26 cellular contexts compared by ENCODE assay signal in genomic region chr21:42287193-42288083, GRCh38. TPM values are rescaled to one million over a fixed set of nuclear protein-coding genes. Genes with fewer than 3 reads are reported as not detected.
DNase-seq lines count a peak whose midpoint lies in the region; ATAC-seq, FAIRE-seq and TF ChIP-seq lines count a peak whose summit lies in the region.
"Had no signal": no experiment of that assay in that cellular context is flagged by ENCODE, and none has a peak within 500 bp of the region (broad histone marks: within the 10 kb centered on the region; RNA-seq: fewer than 3 reads in every experiment).

No MANE protein-coding gene starts in this region.

- no peak overlapping the region for H3K4me3 ChIP-seq in astrocyte of the cerebellum (ENCODE audit: low read depth, low read length)
- H3K4me3 ChIP-seq in H1 (ENCODE audit: extremely low read depth in 1 of 4, insufficient read depth in 2 of 4, low read depth in 3 of 4, low read length in 4 of 4) = no peak overlapping the region
- H3K4me3 ChIP-seq: GM23248, SK-N-MC had no signal

- TF ChIP-seq POLR2A in H1 (IDR thresholded peaks at IDR 0.05; ENCODE audit: control extremely low read depth in 1 of 2, low read depth in 2 of 2, low read length in 2 of 2) = no peak

- no peaks in the 10 kb centered on the region for H3K27me3 Mint-ChIP-seq in activated CD8-positive, alpha-beta T cell treated with anti-CD3 and anti-CD28 coated beads, Interleukin-2, amount 10 ng/mL, durations not matched to agents 7 days and 5 days (ENCODE audit: low read depth)
- no peaks in the 10 kb centered on the region for H3K27me3 Mint-ChIP-seq in activated CD8-positive, alpha-beta T cell treated with anti-CD3 and anti-CD28 coated beads for 36 hours

- H2AFZ ChIP-seq in H1 (ENCODE audit: low read length) = no peak overlapping the region
- H2AFZ ChIP-seq: GM23248 had no signal

- peaks cover 0 to 1% of the 10 kb centered on the region in 2 experiments for H4K20me1 ChIP-seq in H1 (replicated peaks in 1 of 2; ENCODE audit: control insufficient read depth in 1 of 2, insufficient read depth in 2 of 2, low read length in 2 of 2)

- FAIRE-seq in H1 (lab: Jason Lieb, UNC) = no peak
- FAIRE-seq: HepG2 had no signal

- 92% methylated on average over 30 of the region's 36 CpGs; no CpG with 5 or more reads in 1 of the 2 experiments for WGBS in H1 (ENCODE audit: extremely low coverage in 1 of 2, insufficient coverage in 1 of 2, insufficient read length in 1 of 2, insufficient replicate concordance in 2 of 2, low coverage in 1 of 2, low lambda C conversion rate in 2 of 2, missing lambda C conversion rate in 1 of 2), 2 experiments

- no peaks in the 10 kb centered on the region; a peak in 1 of 7 replicates for H3K4me1 ChIP-seq in H1 (replicated peaks in 1 of 4; ENCODE audit: control insufficient read depth in 3 of 4, insufficient read depth in 4 of 4, low read length in 3 of 4)

- DNase-seq in activated CD8-positive, alpha-beta T cell treated with anti-CD3 and anti-CD28 coated beads, Interleukin-2, amount 10 ng/mL, durations not matched to agents 7 days and 5 days = no peak
- no peak for DNase-seq in activated CD8-positive, alpha-beta T cell treated with anti-CD3 and anti-CD28 coated beads for 36 hours
- peak; percentile 32 for DNase-seq in G401 (ENCODE audit: low spot score)
- DNase-seq in astrocyte of the cerebellum (ENCODE audit: low read depth) = peak; percentile 11
- no peak for DNase-seq in H1 (ENCODE audit: low read depth in 1 of 2, low spot score in 2 of 2)
- DNase-seq in UCSD-AML1 (lab: John Stamatoyannopoulos, UW; ENCODE audit: unreplicated experiment) = no peak
- DNase-seq in middle frontal gyrus (ENCODE audit: extremely low spot score, low spot score) = no peak
- DNase-seq in ureter (ENCODE audit: low spot score) = no peak
- DNase-seq: AML-193, DMS53, HCEC 1CT, KBM-7, NCI-H1092 treated with DMSO at 0.1 percent for 48 hours, NCI-H146, NCI-H2029, NCI-H2227 treated with DMSO at 0.1 percent for 48 hours, NCI-H524, NCI-H774, OCI-M1 had no signal

- no peak overlapping the region for H3K4me3 Mint-ChIP-seq in activated CD8-positive, alpha-beta T cell treated with anti-CD3 and anti-CD28 coated beads, Interleukin-2, amount 10 ng/mL, durations not matched to agents 7 days and 5 days
- H3K4me3 Mint-ChIP-seq in activated CD8-positive, alpha-beta T cell treated with anti-CD3 and anti-CD28 coated beads for 36 hours = no peak overlapping the region
- H3K4me3 Mint-ChIP-seq: CD14-positive monocyte had no signal

- CTCF ChIA-PET in activated CD8-positive, alpha-beta T cell treated with anti-CD3 and anti-CD28 coated beads, Interleukin-2, amount 10 ng/mL, durations not matched to agents 7 days and 5 days (lab: Charles Lee) = interaction anchor here (1.2 kb wide), 1 partner anchor 123 kb away, joined by 3 read pairs; no protein-coding TSS in a partner anchor
- CTCF ChIA-PET in activated CD8-positive, alpha-beta T cell treated with anti-CD3 and anti-CD28 coated beads for 36 hours (lab: Charles Lee) = interaction anchor here (0.7 kb wide), 1 partner anchor 142 kb away, joined by 3 read pairs; no protein-coding TSS in a partner anchor
- CTCF ChIA-PET in H1 (lab: Charles Lee; ENCODE audit: partially characterized antibody) = no interaction called here

- POLR2A ChIA-PET in activated CD8-positive, alpha-beta T cell treated with anti-CD3 and anti-CD28 coated beads, Interleukin-2, amount 10 ng/mL, durations not matched to agents 7 days and 5 days (lab: Charles Lee) = no interaction called here
- POLR2A ChIA-PET in activated CD8-positive, alpha-beta T cell treated with anti-CD3 and anti-CD28 coated beads for 36 hours (lab: Charles Lee) = no interaction called here
- POLR2A ChIA-PET in H1 (lab: Charles Lee; ENCODE audit: partially characterized antibody) = interaction anchor here (0.7 to 1.6 kb wide), 2 partner anchors 9 to 19 kb away, joined by 3 to 4 read pairs; no protein-coding TSS in a partner anchor

- H2AK5ac ChIP-seq in H1 (ENCODE audit: low read depth, low read length) = no peak overlapping the region; the same call in 1 of the 2 replicates

- H3K27ac Mint-ChIP-seq in activated CD8-positive, alpha-beta T cell treated with anti-CD3 and anti-CD28 coated beads, Interleukin-2, amount 10 ng/mL, durations not matched to agents 7 days and 5 days = peak overlapping the region; percentile 20
- H3K27ac Mint-ChIP-seq in activated CD8-positive, alpha-beta T cell treated with anti-CD3 and anti-CD28 coated beads for 36 hours = no peak overlapping the region

- H4K8ac ChIP-seq in H1 (ENCODE audit: extremely low read depth, insufficient read depth, low read length) = no peak overlapping the region; the same call in 1 of the 2 replicates

- H4K91ac ChIP-seq in H1 (replicated peaks; ENCODE audit: insufficient read length, low read length) = no peak overlapping the region

- no peak overlapping the region for H3K18ac ChIP-seq in H1 (ENCODE audit: extremely low read depth, low read length)

- TF ChIP-seq RAD21 in H1 (IDR thresholded peaks at IDR 0.05 in 1 of 2, conservative IDR thresholded peaks at IDR 0.05 in 1 of 2; ENCODE audit: low read depth in 2 of 2, low read length in 2 of 2) = no peak

- H2BK20ac ChIP-seq in H1 (ENCODE audit: low read length) = no peak overlapping the region

- peaks cover 0 to 5% of the 10 kb centered on the region in 2 experiments; a peak in 2 of 4 replicates for H3K9me3 ChIP-seq in H1 (ENCODE audit: insufficient read depth in 2 of 2, low read depth in 1 of 2, low read length in 1 of 2)

- H3K4me1 Mint-ChIP-seq in activated CD8-positive, alpha-beta T cell treated with anti-CD3 and anti-CD28 coated beads, Interleukin-2, amount 10 ng/mL, durations not matched to agents 7 days and 5 days (ENCODE audit: low read depth) = peaks cover 16% of the 10 kb centered on the region
- H3K4me1 Mint-ChIP-seq in activated CD8-positive, alpha-beta T cell treated with anti-CD3 and anti-CD28 coated beads for 36 hours (ENCODE audit: low read depth) = peaks cover 8% of the 10 kb centered on the region

- H2BK15ac ChIP-seq in H1 (ENCODE audit: low read length) = no peak overlapping the region

- ATAC-seq in activated CD8-positive, alpha-beta T cell treated with anti-CD3 and anti-CD28 coated beads, Interleukin-2, amount 10 ng/mL, durations not matched to agents 7 days and 5 days = no peak
- ATAC-seq in activated CD8-positive, alpha-beta T cell treated with anti-CD3 and anti-CD28 coated beads for 36 hours = no peak
- ATAC-seq: HepG2, Right ventricle myocardium inferior had no signal

- H3K23ac ChIP-seq in H1 (ENCODE audit: insufficient read length) = no peak overlapping the region

- no peak overlapping the region for H2BK5ac ChIP-seq in H1 (ENCODE audit: low read depth, low read length)

- no peak overlapping the region for H3K56ac ChIP-seq in H1 (replicated peaks; ENCODE audit: insufficient read length, low read depth, low read length)

- H3K4me2 ChIP-seq in H1 (ENCODE audit: insufficient read depth in 1 of 2, low read depth in 2 of 2, low read length in 2 of 2) = no peak overlapping the region

- H2BK120ac ChIP-seq in H1 (replicated peaks; ENCODE audit: low read depth, low read length) = no peak overlapping the region

- H3K27me3 ChIP-seq in H1 (replicated peaks in 1 of 4; ENCODE audit: control insufficient read depth in 3 of 4, extremely low read depth in 1 of 4, insufficient read depth in 3 of 4, low read length in 3 of 4) = no peaks in the 10 kb centered on the region; a peak in 1 of 7 replicates

- TF ChIP-seq EP300 in H1 (IDR thresholded peaks at IDR 0.05; ENCODE audit: borderline replicate concordance in 1 of 2, low read depth in 2 of 2, low read length in 2 of 2) = no peak

- peaks cover 2% of the 10 kb centered on the region; the same call in 1 of the 2 replicates for H3K23me2 ChIP-seq in H1 (ENCODE audit: low read depth, low read length)

- no peaks in the 10 kb centered on the region for H3K9me3 Mint-ChIP-seq in activated CD8-positive, alpha-beta T cell treated with anti-CD3 and anti-CD28 coated beads, Interleukin-2, amount 10 ng/mL, durations not matched to agents 7 days and 5 days (ENCODE audit: insufficient read depth)
- no peaks in the 10 kb centered on the region for H3K9me3 Mint-ChIP-seq in activated CD8-positive, alpha-beta T cell treated with anti-CD3 and anti-CD28 coated beads for 36 hours

- H2BK12ac ChIP-seq in H1 (ENCODE audit: low read depth, low read length) = no peak overlapping the region

- peak overlapping the region; percentile 79 for H3K4ac ChIP-seq in H1 (replicated peaks; ENCODE audit: insufficient read length, low read depth, low read length)

- no peak overlapping the region for H4K5ac ChIP-seq in H1 (ENCODE audit: insufficient read length, low read depth, low read length)

- no peak overlapping the region for H3K14ac ChIP-seq in H1 (ENCODE audit: insufficient read length)

- in situ Hi-C loops in G401 (cut with HindIII; ENCODE audit: low sequenced_read_pairs) = no loop called here
- in situ Hi-C loops in astrocyte of the cerebellum (cut with HindIII; ENCODE audit: low sequenced_read_pairs) = no loop called here

- H3K79me1 ChIP-seq in H1 (ENCODE audit: low read depth, low read length) = no peaks in the 10 kb centered on the region; the same call in 1 of the 2 replicates

- no peak overlapping the region for H3K27ac ChIP-seq in H1 (ENCODE audit: low read depth, low read length)
- H3K27ac ChIP-seq: 22Rv1, GM23248, HL-60, SK-N-MC had no signal

- H3K36me3 ChIP-seq in H1 (ENCODE audit: control insufficient read depth in 2 of 4, insufficient read depth in 4 of 4, low read length in 3 of 4) = no peaks in the 10 kb centered on the region; a peak in 1 of 8 replicates

- no peaks in the 10 kb centered on the region for H3K79me2 ChIP-seq in H1 (ENCODE audit: control insufficient read depth in 1 of 2, insufficient read depth in 2 of 2, low read length in 2 of 2)

- H3K9ac ChIP-seq in H1 (replicated peaks in 1 of 4; ENCODE audit: extremely low read depth in 1 of 4, low read depth in 3 of 4, low read length in 3 of 4) = no peak overlapping the region
- H3K9ac ChIP-seq: GM23248 had no signal

- intact Hi-C loops in activated CD8-positive, alpha-beta T cell treated with anti-CD3 and anti-CD28 coated beads for 36 hours (cut with micrococcal nuclease) = no loop called here

- peaks cover 6% of the 10 kb centered on the region for H3K36me3 Mint-ChIP-seq in activated CD8-positive, alpha-beta T cell treated with anti-CD3 and anti-CD28 coated beads, Interleukin-2, amount 10 ng/mL, durations not matched to agents 7 days and 5 days (ENCODE audit: low read depth)
- H3K36me3 Mint-ChIP-seq in activated CD8-positive, alpha-beta T cell treated with anti-CD3 and anti-CD28 coated beads for 36 hours (ENCODE audit: low read depth) = peaks cover 4% of the 10 kb centered on the region

- TF ChIP-seq CTCF in activated CD8-positive, alpha-beta T cell treated with anti-CD3 and anti-CD28 coated beads for 36 hours (IDR thresholded peaks at IDR 0.05) = no peak
- TF ChIP-seq CTCF in astrocyte of the cerebellum (IDR thresholded peaks at IDR 0.05; ENCODE audit: low read depth, low read length, missing control alignments) (no peak), H1 (IDR thresholded peaks at IDR 0.05; ENCODE audit: control extremely low read depth in 1 of 3, insufficient read depth in 1 of 3, low read depth in 1 of 3, low read length in 3 of 3) (no peak)

RNA-seq across cellular contexts. Expression of gene TFF3, which starts 27.8 kb away (rescaled TPM):
- not detected for total RNA-seq in activated CD8-positive, alpha-beta T cell treated with anti-CD3 and anti-CD28 coated beads, Interleukin-2, amount 10 ng/mL, durations not matched to agents 7 days and 5 days
- total RNA-seq in activated CD8-positive, alpha-beta T cell treated with anti-CD3 and anti-CD28 coated beads for 36 hours = not detected
- not detected in 2 replicates for total RNA-seq in G401 (2014; rRNA removed; shearing (Covaris generic))
- 1.7 TPM in 1 of 2 replicates, not detected in the other for total RNA-seq in H1 (2021; fragmentation: NEBNext Ultra II Directional; extraction: Animal tissue kit (Norgen Biotek cat#: 25700))
- 4.1 and 6.7 TPM in 2 replicates for polyA plus RNA-seq in H1 (2011; rRNA removed)
- polyA plus RNA-seq in H1 (2011; cell fraction: cytosol; rRNA removed) = 2.8 TPM
- polyA plus RNA-seq in H1 (2011; cell fraction: nucleus; rRNA removed) = 2.2 TPM
- 1.2 to 4.3 TPM (median 2.0 TPM) in 4 replicates for polyA plus RNA-seq in H1 (2012, experiment 1 of 2)
- 8.3 TPM for polyA plus RNA-seq in H1 (2012, experiment 2 of 2)
- polyA plus RNA-seq in H1 (2013, experiment 1 of 2) = 2.6 TPM
- polyA plus RNA-seq in H1 (2013, experiment 2 of 2) = 2.0 TPM
- 0.41 TPM in 1 of 2 replicates, not detected in the other for polyA minus RNA-seq in H1 (2011; rRNA and poly(A)+ RNA removed)
- not detected for polyA minus RNA-seq in H1 (2011; cell fraction: cytosol; rRNA and poly(A)+ RNA removed)
- polyA minus RNA-seq in H1 (2011; cell fraction: nucleus; rRNA and poly(A)+ RNA removed) = not detected
- total RNA-seq in ureter = 3.0 TPM
- total RNA-seq: GM23248 had no signal
- polyA plus RNA-seq: CD14-positive monocyte, GM23248 had no signal

Comparison
In these comparisons a context has a peak if more than half of its experiments do, and no peak if none do; other contexts are left out.
1. DNase-seq: peak in G401 (single experiment) and astrocyte of the cerebellum (single experiment); none in activated CD8-positive, alpha-beta T cell treated with anti-CD3 and anti-CD28 coated beads, Interleukin-2, amount 10 ng/mL, durations not matched to agents 7 days and 5 days (single experiment), activated CD8-positive, alpha-beta T cell treated with anti-CD3 and anti-CD28 coated beads for 36 hours (single experiment), H1 (0 of 2), UCSD-AML1 (single experiment), middle frontal gyrus (single experiment) and ureter (single experiment).